In the genomic region with DNA sequence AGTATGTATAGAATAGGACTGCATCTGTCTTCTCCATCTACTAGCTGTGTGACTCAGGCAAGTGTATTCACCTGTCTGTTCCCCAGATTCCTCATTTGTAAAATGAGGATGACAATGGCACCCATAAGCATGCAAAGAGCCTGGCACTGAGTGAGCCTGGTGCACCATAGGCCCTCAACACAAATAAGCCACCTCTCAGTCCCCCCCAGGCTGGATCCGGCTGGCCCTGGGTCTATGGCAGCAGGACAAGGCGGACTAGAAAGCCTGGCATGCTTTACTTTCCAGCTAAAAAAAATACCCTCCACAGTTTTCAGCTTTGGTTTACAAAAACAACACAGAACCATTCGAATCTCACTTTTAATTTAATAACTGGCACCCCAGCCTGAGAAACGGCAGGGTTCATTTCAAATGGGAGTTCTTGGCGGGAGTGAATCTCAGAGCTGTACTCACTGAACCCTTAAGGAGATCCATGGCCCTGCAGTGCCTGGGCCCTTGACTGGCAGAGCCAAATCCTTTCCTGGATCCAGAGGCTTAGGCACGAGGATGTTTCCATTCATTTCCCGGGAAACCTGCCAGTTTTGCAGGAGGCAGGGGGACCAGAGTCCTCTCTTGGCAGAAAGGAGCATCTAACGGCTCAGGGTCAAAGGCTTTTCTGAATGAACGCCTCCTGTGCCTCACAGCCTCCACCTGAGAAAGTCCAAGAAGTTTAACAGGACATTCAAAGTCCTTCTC, we compare ENCODE assay signal across 2 cellular contexts.
TF ChIP-seq lines count a peak whose summit lies in the region.

No MANE protein-coding gene starts in this region.

TF ChIP-seq in liver, 16 proteins besides CTCF, POLR2A, EP300 and RAD21:
- no peak for TF ChIP-seq GABPA (IDR thresholded peaks at IDR 0.05 in 1 of 2, conservative IDR thresholded peaks at IDR 0.05 in 1 of 2)
- TF ChIP-seq NR2F2 (IDR thresholded peaks at IDR 0.05) = no peak
- TF ChIP-seq FOXA1 (IDR thresholded peaks at IDR 0.05) = no peak
- TF ChIP-seq SP1 (IDR thresholded peaks at IDR 0.05) = no peak
- peak; percentile 71 to 74 for TF ChIP-seq HNF4A (conservative IDR thresholded peaks at IDR 0.05)
- TF ChIP-seq, protein P1, sequence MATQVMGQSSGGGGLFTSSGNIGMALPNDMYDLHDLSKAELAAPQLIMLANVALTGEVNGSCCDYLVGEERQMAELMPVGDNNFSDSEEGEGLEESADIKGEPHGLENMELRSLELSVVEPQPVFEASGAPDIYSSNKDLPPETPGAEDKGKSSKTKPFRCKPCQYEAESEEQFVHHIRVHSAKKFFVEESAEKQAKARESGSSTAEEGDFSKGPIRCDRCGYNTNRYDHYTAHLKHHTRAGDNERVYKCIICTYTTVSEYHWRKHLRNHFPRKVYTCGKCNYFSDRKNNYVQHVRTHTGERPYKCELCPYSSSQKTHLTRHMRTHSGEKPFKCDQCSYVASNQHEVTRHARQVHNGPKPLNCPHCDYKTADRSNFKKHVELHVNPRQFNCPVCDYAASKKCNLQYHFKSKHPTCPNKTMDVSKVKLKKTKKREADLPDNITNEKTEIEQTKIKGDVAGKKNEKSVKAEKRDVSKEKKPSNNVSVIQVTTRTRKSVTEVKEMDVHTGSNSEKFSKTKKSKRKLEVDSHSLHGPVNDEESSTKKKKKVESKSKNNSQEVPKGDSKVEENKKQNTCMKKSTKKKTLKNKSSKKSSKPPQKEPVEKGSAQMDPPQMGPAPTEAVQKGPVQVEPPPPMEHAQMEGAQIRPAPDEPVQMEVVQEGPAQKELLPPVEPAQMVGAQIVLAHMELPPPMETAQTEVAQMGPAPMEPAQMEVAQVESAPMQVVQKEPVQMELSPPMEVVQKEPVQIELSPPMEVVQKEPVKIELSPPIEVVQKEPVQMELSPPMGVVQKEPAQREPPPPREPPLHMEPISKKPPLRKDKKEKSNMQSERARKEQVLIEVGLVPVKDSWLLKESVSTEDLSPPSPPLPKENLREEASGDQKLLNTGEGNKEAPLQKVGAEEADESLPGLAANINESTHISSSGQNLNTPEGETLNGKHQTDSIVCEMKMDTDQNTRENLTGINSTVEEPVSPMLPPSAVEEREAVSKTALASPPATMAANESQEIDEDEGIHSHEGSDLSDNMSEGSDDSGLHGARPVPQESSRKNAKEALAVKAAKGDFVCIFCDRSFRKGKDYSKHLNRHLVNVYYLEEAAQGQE (IDR thresholded peaks at IDR 0.05) = no peak
- TF ChIP-seq RXRA (IDR thresholded peaks at IDR 0.05) = peak in 1 of 2 donors; percentile 72
- TF ChIP-seq TAF1 (conservative IDR thresholded peaks at IDR 0.05) = no peak
- no peak for TF ChIP-seq EGR1 (IDR thresholded peaks at IDR 0.05; ENCODE audit: low read depth in 2 of 2)
- TF ChIP-seq, protein P2, sequence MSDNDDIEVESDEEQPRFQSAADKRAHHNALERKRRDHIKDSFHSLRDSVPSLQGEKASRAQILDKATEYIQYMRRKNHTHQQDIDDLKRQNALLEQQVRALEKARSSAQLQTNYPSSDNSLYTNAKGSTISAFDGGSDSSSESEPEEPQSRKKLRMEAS (IDR thresholded peaks at IDR 0.05) = peak; percentile 65
- no peak for TF ChIP-seq HNF4G (IDR thresholded peaks at IDR 0.05)
- TF ChIP-seq FOXA2 (IDR thresholded peaks at IDR 0.05) = no peak
- peak; percentile 15 for TF ChIP-seq YY1 (IDR thresholded peaks at IDR 0.05)
- TF ChIP-seq, protein P3, sequence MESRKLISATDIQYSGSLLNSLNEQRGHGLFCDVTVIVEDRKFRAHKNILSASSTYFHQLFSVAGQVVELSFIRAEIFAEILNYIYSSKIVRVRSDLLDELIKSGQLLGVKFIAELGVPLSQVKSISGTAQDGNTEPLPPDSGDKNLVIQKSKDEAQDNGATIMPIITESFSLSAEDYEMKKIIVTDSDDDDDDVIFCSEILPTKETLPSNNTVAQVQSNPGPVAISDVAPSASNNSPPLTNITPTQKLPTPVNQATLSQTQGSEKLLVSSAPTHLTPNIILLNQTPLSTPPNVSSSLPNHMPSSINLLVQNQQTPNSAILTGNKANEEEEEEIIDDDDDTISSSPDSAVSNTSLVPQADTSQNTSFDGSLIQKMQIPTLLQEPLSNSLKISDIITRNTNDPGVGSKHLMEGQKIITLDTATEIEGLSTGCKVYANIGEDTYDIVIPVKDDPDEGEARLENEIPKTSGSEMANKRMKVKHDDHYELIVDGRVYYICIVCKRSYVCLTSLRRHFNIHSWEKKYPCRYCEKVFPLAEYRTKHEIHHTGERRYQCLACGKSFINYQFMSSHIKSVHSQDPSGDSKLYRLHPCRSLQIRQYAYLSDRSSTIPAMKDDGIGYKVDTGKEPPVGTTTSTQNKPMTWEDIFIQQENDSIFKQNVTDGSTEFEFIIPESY (IDR thresholded peaks at IDR 0.05) = no peak
- peak in 1 of 2 donors; percentile 29 for TF ChIP-seq JUND (IDR thresholded peaks at IDR 0.05)
TF ChIP-seq in liver: peak in this region for 5.

TF ChIP-seq in HepG2, 621 proteins besides CTCF, POLR2A, EP300 and RAD21:
- TF ChIP-seq ELF1 (CRISPR knock-in tag; IDR thresholded peaks at IDR 0.05) (no peak), NFRKB (IDR thresholded peaks at IDR 0.05) (no peak), ZNF629 (CRISPR knock-in tag; conservative IDR thresholded peaks at IDR 0.05) (no peak)
